ENCODE assay signal across 15 cellular contexts in the genomic region with DNA sequence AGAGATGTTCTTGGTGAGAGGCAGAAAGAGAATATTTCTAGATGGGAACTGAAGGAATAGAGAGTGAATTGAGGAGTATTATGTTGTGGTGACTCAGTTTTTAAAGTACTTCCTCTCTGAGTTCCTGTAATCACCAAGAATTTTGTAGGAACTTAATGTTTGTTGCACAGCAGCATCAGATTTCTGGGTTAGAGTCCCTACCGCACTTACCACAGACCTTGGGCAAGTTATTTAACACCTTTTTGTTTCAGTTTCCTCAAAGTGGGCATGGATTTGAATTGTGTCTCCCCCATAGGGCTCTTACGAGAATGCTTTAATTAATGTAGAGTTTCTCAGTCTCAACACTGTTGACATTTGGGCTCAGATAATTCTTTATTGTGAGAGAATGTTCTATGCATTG. TPM values are rescaled to one million over a fixed set of nuclear protein-coding genes. Genes with fewer than 3 reads are reported as not detected.
DNase-seq lines count a peak whose midpoint lies in the region; ATAC-seq and TF ChIP-seq lines count a peak whose summit lies in the region.
"Had no signal": no experiment of that assay in that cellular context is flagged by ENCODE, and none has a peak within 500 bp of the region (broad histone marks: within the 10 kb centered on the region; RNA-seq: fewer than 3 reads in every experiment).

No MANE protein-coding gene starts in this region.

- intact Hi-C loops in heart left ventricle (cut with DNase I) (no loop called here), left ventricle myocardium inferior (cut with micrococcal nuclease) (no loop called here), upper lobe of right lung (cut with DNase I) (no loop called here)

- TF ChIP-seq POLR2A in heart left ventricle (IDR thresholded peaks at IDR 0.05) = no peak

- H3K27ac ChIP-seq in heart left ventricle (peak overlapping the region in 1 of 12 donors; percentile 86), left ventricle myocardium inferior (replicated peaks) (no peak overlapping the region), upper lobe of right lung (no peak overlapping the region)
- H3K27ac ChIP-seq: SJSA1 had no signal

- H3K27me3 Mint-ChIP-seq in effector memory CD8-positive, alpha-beta T cell = no peaks in the 10 kb centered on the region

- peaks cover 12% of the 10 kb centered on the region for H3K36me3 Mint-ChIP-seq in effector memory CD8-positive, alpha-beta T cell (ENCODE audit: insufficient read depth)

- peak overlapping the region; percentile 61 to 71 for H3K4me3 Mint-ChIP-seq in effector memory CD8-positive, alpha-beta T cell

- H3K4me1 ChIP-seq in heart left ventricle (peaks cover 0 to 88% (median 34%) of the 10 kb centered on the region in 12 donors), left ventricle myocardium inferior (peaks cover 77% of the 10 kb centered on the region), upper lobe of right lung (peaks cover 43% of the 10 kb centered on the region)

- H3K4me3 ChIP-seq in heart left ventricle (no peak overlapping the region), left ventricle myocardium inferior (no peak overlapping the region), upper lobe of right lung (no peak overlapping the region)
- H3K4me3 ChIP-seq: SJSA1 had no signal

- H3K9me3 ChIP-seq in heart left ventricle (no peaks in the 10 kb centered on the region), left ventricle myocardium inferior (replicated peaks) (no peaks in the 10 kb centered on the region), upper lobe of right lung (no peaks in the 10 kb centered on the region)
- H3K9me3 ChIP-seq: BE2C, SJSA1 had no signal

- TF ChIP-seq CTCF in heart left ventricle (IDR thresholded peaks at IDR 0.05) = no peak
- TF ChIP-seq CTCF in left ventricle myocardium inferior (IDR thresholded peaks at IDR 0.05; ENCODE audit: borderline replicate concordance) = no peak
- TF ChIP-seq CTCF in upper lobe of right lung (IDR thresholded peaks at IDR 0.05) = no peak

- ATAC-seq in heart left ventricle = peak in 3 of 4 donors; percentile 4 to 33 (median 16)
- ATAC-seq in effector memory CD8-positive, alpha-beta T cell (replicated peaks) = peak; percentile 87
- ATAC-seq in upper lobe of right lung = peak; percentile 63
- ATAC-seq in GM19328 (IDR thresholded peaks at IDR 0.05; ENCODE audit: unreplicated experiment) = no peak

- no peaks in the 10 kb centered on the region for H3K27me3 ChIP-seq in heart left ventricle
- no peaks in the 10 kb centered on the region for H3K27me3 ChIP-seq in left ventricle myocardium inferior (ENCODE audit: low read depth)
- no peaks in the 10 kb centered on the region for H3K27me3 ChIP-seq in upper lobe of right lung
- H3K27me3 ChIP-seq: BE2C, SJSA1 had no signal

- H3K36me3 ChIP-seq in heart left ventricle = peaks cover 0 to 5% (median 0%) of the 10 kb centered on the region in 9 donors
- H3K36me3 ChIP-seq in left ventricle myocardium inferior = no peaks in the 10 kb centered on the region
- H3K36me3 ChIP-seq in upper lobe of right lung = no peaks in the 10 kb centered on the region
- H3K36me3 ChIP-seq: BE2C had no signal

- H3K27ac Mint-ChIP-seq in effector memory CD8-positive, alpha-beta T cell = peak overlapping the region; percentile 90

- H3K4me1 Mint-ChIP-seq in effector memory CD8-positive, alpha-beta T cell (ENCODE audit: low read depth in 2 of 2) = peaks cover 63 to 74% of the 10 kb centered on the region in 2 donors

- DNase-seq in heart left ventricle (no peak), left ventricle myocardium inferior (no peak), SIG-M5 treated with dmso at 0.1 percent for 504 hours (lab: John Stamatoyannopoulos, UW; ENCODE audit: unreplicated experiment) (peak; percentile 90), upper lobe of right lung (no peak), NCI-H345 (lab: John Stamatoyannopoulos, UW) (no peak), kidney glomerular epithelial cell (lab: John Stamatoyannopoulos, UW) (no peak)
- DNase-seq in effector memory CD8-positive, alpha-beta T cell = peak; percentile 18 to 29 (median 23)
- DNase-seq: BE2C, foreskin fibroblast, NCI-H2081 had no signal

- 85 to 95% (median 88%) methylated on average over 2 of the region's 2 CpGs for WGBS in heart left ventricle, 4 donors

- no peaks in the 10 kb centered on the region for H3K9me3 Mint-ChIP-seq in effector memory CD8-positive, alpha-beta T cell

RNA-seq across cellular contexts. Expression of a gene that starts 22.3 kb away (rescaled TPM):
- total RNA-seq in heart left ventricle (not detected), left ventricle myocardium inferior (not detected), upper lobe of right lung (not detected)
- polyA plus RNA-seq in heart left ventricle = not detected
- total RNA-seq: cerebellum, left cardiac atrium, SJSA1, urinary bladder had no signal
- polyA plus RNA-seq: urinary bladder had no signal

Comparison
In these comparisons a context has a peak if more than half of its experiments do, and no peak if none do; other contexts are left out.
1. DNase-seq: peak in SIG-M5 treated with dmso at 0.1 percent for 504 hours (single experiment) and effector memory CD8-positive, alpha-beta T cell (3 of 3); none in heart left ventricle (0 of 5), left ventricle myocardium inferior (single experiment), upper lobe of right lung (single experiment), NCI-H345 (single experiment) and kidney glomerular epithelial cell (single experiment).